ENCODE assay signal across 24 cellular contexts in the genomic region with DNA sequence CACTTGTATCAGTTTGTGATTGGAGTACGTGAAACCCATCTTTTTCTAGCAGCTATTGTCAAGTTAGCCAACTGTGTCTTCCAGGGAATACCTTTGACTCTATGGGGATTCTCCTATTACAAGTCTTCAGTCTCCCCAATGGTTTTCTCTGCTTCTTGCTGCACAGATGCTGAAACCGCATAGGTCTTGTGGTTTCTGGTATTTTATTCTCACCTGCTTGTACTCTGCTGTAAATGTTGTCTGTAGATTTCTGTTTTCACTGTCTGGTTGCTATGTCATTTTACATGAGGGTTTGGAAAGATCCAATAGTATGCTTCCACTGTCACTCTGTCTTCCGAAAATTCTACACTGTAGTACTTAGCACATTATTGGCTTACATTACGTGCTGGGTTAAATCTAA.
"Had no signal": no experiment of that assay in that cellular context is flagged by ENCODE, and none has a peak within 500 bp of the region (broad histone marks: within the 10 kb centered on the region; RNA-seq: fewer than 3 reads in every experiment).

No MANE protein-coding gene starts in this region.

- ATAC-seq: foreskin keratinocyte; heart left ventricle; left lobe of liver; mucosa of descending colon; natural killer cell; stimulated activated naive B cell treated with anti-CD40 and anti-IgM and Interleukin-4, amounts not matched to agents 10 μg/mL and 1 μg/mL and 100 μg/mL, for 72 hours; stimulated activated naive CD8-positive, alpha-beta T cell treated with anti-CD3 and anti-CD28 coated beads, Interleukin-15, amount 100 ng/mL, for 72 hours had no signal

- H3K4me3 ChIP-seq: coronary artery, heart left ventricle, mucosa of descending colon, ovary, right atrium auricular region, sigmoid colon, skin epidermis, testis, transverse colon had no signal

- H3K36me3 ChIP-seq: heart left ventricle, ovary, right atrium auricular region, sigmoid colon, transverse colon had no signal

- H3K27ac Mint-ChIP-seq: endodermal cell; stimulated activated naive B cell treated with anti-CD40 and anti-IgM and Interleukin-4, amounts not matched to agents 10 μg/mL and 1 μg/mL and 100 μg/mL, for 72 hours; stimulated activated naive CD8-positive, alpha-beta T cell treated with anti-CD3 and anti-CD28 coated beads, Interleukin-15, amount 100 ng/mL, for 72 hours had no signal

- H3K4me3 Mint-ChIP-seq: endodermal cell; natural killer cell; neural crest cell; stimulated activated naive B cell treated with anti-CD40 and anti-IgM and Interleukin-4, amounts not matched to agents 10 μg/mL and 1 μg/mL and 100 μg/mL, for 72 hours; stimulated activated naive CD8-positive, alpha-beta T cell treated with anti-CD3 and anti-CD28 coated beads, Interleukin-15, amount 100 ng/mL, for 72 hours had no signal

- H3K4me1 Mint-ChIP-seq: stimulated activated naive B cell treated with anti-CD40 and anti-IgM and Interleukin-4, amounts not matched to agents 10 μg/mL and 1 μg/mL and 100 μg/mL, for 72 hours; stimulated activated naive CD8-positive, alpha-beta T cell treated with anti-CD3 and anti-CD28 coated beads, Interleukin-15, amount 100 ng/mL, for 72 hours had no signal

- H3K27me3 Mint-ChIP-seq: stimulated activated naive B cell treated with anti-CD40 and anti-IgM and Interleukin-4, amounts not matched to agents 10 μg/mL and 1 μg/mL and 100 μg/mL, for 72 hours; stimulated activated naive CD8-positive, alpha-beta T cell treated with anti-CD3 and anti-CD28 coated beads, Interleukin-15, amount 100 ng/mL, for 72 hours had no signal

- H3K9me3 Mint-ChIP-seq: neural crest cell; stimulated activated naive CD8-positive, alpha-beta T cell treated with anti-CD3 and anti-CD28 coated beads, Interleukin-15, amount 100 ng/mL, for 72 hours had no signal

- H3K27me3 ChIP-seq: heart left ventricle, ovary, right atrium auricular region, sigmoid colon, testis, transverse colon had no signal

- H3K36me3 Mint-ChIP-seq: natural killer cell; stimulated activated naive B cell treated with anti-CD40 and anti-IgM and Interleukin-4, amounts not matched to agents 10 μg/mL and 1 μg/mL and 100 μg/mL, for 72 hours had no signal

- DNase-seq: effector CD4-positive, alpha-beta T cell; endodermal cell; erythroblast; foreskin keratinocyte; heart left ventricle; hippocampal formation; kidney glomerular epithelial cell; mammary epithelial cell; mucosa of descending colon; natural killer cell; nucleus accumbens; ovary; sigmoid colon; stimulated activated CD4-positive, alpha-beta T cell treated with anti-CD3 and anti-CD28 coated beads, Interleukin-2, amount 100 ng/mL, for 24 hours; stimulated activated CD4-positive, alpha-beta T cell treated with anti-CD3 and anti-CD28 coated beads, Interleukin-4, amount 100 ng/mL, for 4 hours; stimulated activated naive B cell treated with anti-CD40 and anti-IgM and Interleukin-4, amounts not matched to agents 10 μg/mL and 1 μg/mL and 100 μg/mL, for 72 hours; stimulated activated naive CD8-positive, alpha-beta T cell treated with anti-CD3 and anti-CD28 coated beads, Interleukin-15, amount 100 ng/mL, for 72 hours; testis; transverse colon had no signal

- H3K27ac ChIP-seq: coronary artery, foreskin keratinocyte, heart left ventricle, ovary, right atrium auricular region, sigmoid colon, skin epidermis, testis, transverse colon had no signal

- H3K4me1 ChIP-seq: foreskin keratinocyte, heart left ventricle, right atrium auricular region, sigmoid colon, testis, transverse colon had no signal

- H3K9me3 ChIP-seq: heart left ventricle, mucosa of descending colon, ovary, right atrium auricular region, sigmoid colon, testis, transverse colon had no signal
